8 cellular contexts compared by ENCODE assay signal in genomic region chr6:37432590-37432915, GRCh38. TPM values are rescaled to one million over a fixed set of nuclear protein-coding genes. Genes with fewer than 3 reads are reported as not detected.
DNase-seq lines count a peak whose midpoint lies in the region; ATAC-seq and TF ChIP-seq lines count a peak whose summit lies in the region.

No MANE protein-coding gene starts in this region.

- WGBS in prostate gland = 3% methylated on average over 7 of the region's 7 CpGs

- H3K27me3 ChIP-seq in SJSA1 (replicated peaks) = no peaks in the 10 kb centered on the region
- H3K27me3 ChIP-seq in prostate gland (replicated peaks; ENCODE audit: insufficient read depth) = no peaks in the 10 kb centered on the region

- intact Hi-C loops in prostate gland (cut with DNase I) = no loop called here

- H3K27me3 Mint-ChIP-seq in T-helper 1 cell treated with Interleukin-12 subunit alpha and Interleukin-12 subunit beta and Interleukin-4 antibody, amounts not matched to agents 30 μg/mL and 1 μg/mL, for 36 hours (ENCODE audit: low read depth) = peaks cover 15% of the 10 kb centered on the region

- no peak for ATAC-seq in HG02870 (IDR thresholded peaks at IDR 0.05; ENCODE audit: unreplicated experiment)
- ATAC-seq in GM18520 (IDR thresholded peaks at IDR 0.05; ENCODE audit: unreplicated experiment) = no peak

- H3K36me3 ChIP-seq in SJSA1 (peaks cover 22% of the 10 kb centered on the region), prostate gland (no peaks in the 10 kb centered on the region)

- no peak for TF ChIP-seq POLR2A in prostate gland (IDR thresholded peaks at IDR 0.05)

- TF ChIP-seq CTCF in fibroblast of pulmonary artery (IDR thresholded peaks at IDR 0.05; ENCODE audit: low read length, missing control alignments) = no peak
- no peak for TF ChIP-seq CTCF in prostate gland (IDR thresholded peaks at IDR 0.05)

- DNase-seq in T-helper 1 cell = no peak
- DNase-seq in SJSA1 (ENCODE audit: low read depth in 1 of 2, low spot score in 2 of 2) = no peak
- no peak for DNase-seq in fibroblast of pulmonary artery (ENCODE audit: low read depth)
- DNase-seq in prostate gland (ENCODE audit: low spot score) = peak; percentile 7
- DNase-seq in cortex of kidney (lab: John Stamatoyannopoulos, UW) = no peak

- H3K4me3 Mint-ChIP-seq in T-helper 1 cell treated with Interleukin-12 subunit alpha and Interleukin-12 subunit beta and Interleukin-4 antibody, amounts not matched to agents 30 μg/mL and 1 μg/mL, for 36 hours = peak overlapping the region; percentile 83

- H3K4me1 ChIP-seq in SJSA1 (replicated peaks) = peaks cover 13% of the 10 kb centered on the region
- peaks cover 9% of the 10 kb centered on the region for H3K4me1 ChIP-seq in prostate gland (replicated peaks)

- peaks cover 21% of the 10 kb centered on the region for H3K36me3 Mint-ChIP-seq in T-helper 1 cell treated with Interleukin-12 subunit alpha and Interleukin-12 subunit beta and Interleukin-4 antibody, amounts not matched to agents 30 μg/mL and 1 μg/mL, for 36 hours (ENCODE audit: low read depth)

- peak overlapping the region; percentile 60 for H3K27ac ChIP-seq in SJSA1
- H3K27ac ChIP-seq in prostate gland = peak overlapping the region; percentile 84 to 88

- H3K9me3 Mint-ChIP-seq in T-helper 1 cell treated with Interleukin-12 subunit alpha and Interleukin-12 subunit beta and Interleukin-4 antibody, amounts not matched to agents 30 μg/mL and 1 μg/mL, for 36 hours = peaks cover 4% of the 10 kb centered on the region

- peak overlapping the region; percentile 77 for H3K4me3 ChIP-seq in SJSA1
- peak overlapping the region; percentile 89 for H3K4me3 ChIP-seq in fibroblast of pulmonary artery (replicated peaks; ENCODE audit: low read depth, low read length)
- peak overlapping the region; percentile 84 to 89 for H3K4me3 ChIP-seq in prostate gland

- H3K9me3 ChIP-seq in SJSA1 (replicated peaks) (no peaks in the 10 kb centered on the region), prostate gland (no peaks in the 10 kb centered on the region)

- peak overlapping the region; percentile 73 for H3K27ac Mint-ChIP-seq in T-helper 1 cell treated with Interleukin-12 subunit alpha and Interleukin-12 subunit beta and Interleukin-4 antibody, amounts not matched to agents 30 μg/mL and 1 μg/mL, for 36 hours

- H3K4me1 Mint-ChIP-seq in T-helper 1 cell treated with Interleukin-12 subunit alpha and Interleukin-12 subunit beta and Interleukin-4 antibody, amounts not matched to agents 30 μg/mL and 1 μg/mL, for 36 hours (ENCODE audit: low read depth) = peaks cover 28% of the 10 kb centered on the region

RNA-seq across cellular contexts. Expression of gene CMTR1, which starts 0.5 kb away (rescaled TPM):
- 37.3 and 39.1 TPM in 2 replicates for total RNA-seq in SJSA1 (2014; rRNA removed; shearing (Covaris generic))
- 100 to 1,000 TPM in 1 of 2 donors, 10 to 100 TPM in 1; 28.1 to 147 TPM for total RNA-seq in prostate gland
